In genomic region chr1:172425339-172425738, GRCh38 we compare ENCODE assay signal across 1 cellular context.
TF ChIP-seq lines count a peak whose summit lies in the region.

No MANE protein-coding gene starts in this region.

TF ChIP-seq in K562, 482 proteins besides CTCF, POLR2A, EP300 and RAD21 (continued from another document and continues in another):
- TF ChIP-seq EHMT2 (IDR thresholded peaks at IDR 0.05) (peak; percentile 83), ZNF263 (CRISPR knock-in tag; IDR thresholded peaks at IDR 0.05; ENCODE audit: borderline replicate concordance) (no peak), GATA2 (CRISPR knock-in tag; IDR thresholded peaks at IDR 0.05) (peak; percentile 78), POLR2H (tag; IDR thresholded peaks at IDR 0.05; ENCODE audit: low read depth) (no peak), DLX4 (CRISPR knock-in tag; IDR thresholded peaks at IDR 0.05) (no peak), DIDO1 (tag; IDR thresholded peaks at IDR 0.05; ENCODE audit: low read depth) (no peak), ATF1 (CRISPR knock-in tag; IDR thresholded peaks at IDR 0.05) (no peak), ATF1 (tag; IDR thresholded peaks at IDR 0.05) (no peak), HDAC1 (IDR thresholded peaks at IDR 0.05) (peak in 1 of 2 experiments; percentile 41; a peak in 1 of 4 replicates), RFX1 (IDR thresholded peaks at IDR 0.05) (no peak), ZNF717 (CRISPR knock-in tag; IDR thresholded peaks at IDR 0.05) (no peak), ZNF316 (IDR thresholded peaks at IDR 0.05) (no peak), XRCC4 (IDR thresholded peaks at IDR 0.05; ENCODE audit: extremely low read depth, insufficient read depth, insufficient read length) (no peak), BDP1 (IDR thresholded peaks at IDR 0.05; ENCODE audit: insufficient read depth, insufficient read length) (no peak), ZNF77 (CRISPR knock-in tag; IDR thresholded peaks at IDR 0.05) (no peak), MED1 (CRISPR knock-in tag; IDR thresholded peaks at IDR 0.05; ENCODE audit: borderline replicate concordance) (no peak), ELF1 (tag; IDR thresholded peaks at IDR 0.05) (no peak), SLC30A9 (CRISPR knock-in tag; IDR thresholded peaks at IDR 0.05) (no peak), FOXA3 (CRISPR knock-in tag; conservative IDR thresholded peaks at IDR 0.05 in 1 of 2, IDR thresholded peaks at IDR 0.05 in 1 of 2) (no peak), NEUROD1 (IDR thresholded peaks at IDR 0.05; ENCODE audit: borderline replicate concordance, low read depth, low read length, partially characterized antibody) (no peak), ADNP (tag; IDR thresholded peaks at IDR 0.05) (no peak), KDM4B (IDR thresholded peaks at IDR 0.05; ENCODE audit: borderline replicate concordance in 2 of 2, low read depth in 1 of 2) (no peak), ETS1 (conservative IDR thresholded peaks at IDR 0.05; ENCODE audit: control insufficient read depth, low read depth, low read length) (no peak), RNF2 (IDR thresholded peaks at IDR 0.05) (no peak), E2F6 (IDR thresholded peaks at IDR 0.05; ENCODE audit: borderline replicate concordance in 1 of 2, extremely low read depth in 1 of 2, insufficient read depth in 1 of 2, insufficient read length in 1 of 2, low read depth in 1 of 2, low read length in 1 of 2, poor library complexity in 1 of 2, severe bottlenecking in 1 of 2) (no peak), SPI1 (IDR thresholded peaks at IDR 0.05; ENCODE audit: borderline replicate concordance, low read depth, low read length) (no peak), NR3C1 (CRISPR knock-in tag; IDR thresholded peaks at IDR 0.05) (no peak), NR2C2 (CRISPR knock-in tag; IDR thresholded peaks at IDR 0.05) (no peak), NR2C2 (tag; IDR thresholded peaks at IDR 0.05) (no peak), ZNF57 (CRISPR knock-in tag; IDR thresholded peaks at IDR 0.05) (no peak), DPF2 (IDR thresholded peaks at IDR 0.05) (peak; percentile 84), CCAR2 (IDR thresholded peaks at IDR 0.05; ENCODE audit: low read depth, low read length) (no peak), BCOR (IDR thresholded peaks at IDR 0.05) (no peak), GTF2F1 (IDR thresholded peaks at IDR 0.05; ENCODE audit: low read depth, low read length) (no peak), MEF2D (tag; conservative IDR thresholded peaks at IDR 0.05; ENCODE audit: low read depth) (no peak), ZNF354B (CRISPR knock-in tag; IDR thresholded peaks at IDR 0.05) (no peak), NR0B1 (IDR thresholded peaks at IDR 0.05; ENCODE audit: partially characterized antibody) (no peak), YY1 (IDR thresholded peaks at IDR 0.05; ENCODE audit: borderline replicate concordance in 1 of 3, control insufficient read depth in 1 of 3, extremely low read depth in 1 of 3, insufficient read depth in 3 of 3, insufficient read length in 1 of 3, insufficient replicate concordance in 2 of 3, low read depth in 1 of 3, low read length in 2 of 3) (no peak), ZHX1 (conservative IDR thresholded peaks at IDR 0.05; ENCODE audit: low read length) (no peak), NFIC (IDR thresholded peaks at IDR 0.05) (peak; percentile 46), TAF7 (tag; IDR thresholded peaks at IDR 0.05) (no peak), ZNF75A (CRISPR knock-in tag; IDR thresholded peaks at IDR 0.05) (no peak), SMARCA4 (IDR thresholded peaks at IDR 0.05) (peak; percentile 59; the same call in 1 of the 2 replicates), TSHZ1 (CRISPR knock-in tag; IDR thresholded peaks at IDR 0.05) (no peak), EGR1 (conservative IDR thresholded peaks at IDR 0.05) (no peak), CREB1 (IDR thresholded peaks at IDR 0.05) (no peak; the same call in 1 of the 2 replicates), CREB1 (CRISPR knock-in tag; IDR thresholded peaks at IDR 0.05) (no peak), NCOR1 (IDR thresholded peaks at IDR 0.05) (peak; percentile 82), ZNF253 (CRISPR knock-in tag; conservative IDR thresholded peaks at IDR 0.05) (no peak), ZFX (CRISPR knock-in tag; IDR thresholded peaks at IDR 0.05) (no peak), TAF9B (IDR thresholded peaks at IDR 0.05; ENCODE audit: partially characterized antibody) (peak; percentile 57), RBM34 (IDR thresholded peaks at IDR 0.05; ENCODE audit: borderline replicate concordance, insufficient read depth, low read length) (no peak)
- TF ChIP-seq, protein P1, sequence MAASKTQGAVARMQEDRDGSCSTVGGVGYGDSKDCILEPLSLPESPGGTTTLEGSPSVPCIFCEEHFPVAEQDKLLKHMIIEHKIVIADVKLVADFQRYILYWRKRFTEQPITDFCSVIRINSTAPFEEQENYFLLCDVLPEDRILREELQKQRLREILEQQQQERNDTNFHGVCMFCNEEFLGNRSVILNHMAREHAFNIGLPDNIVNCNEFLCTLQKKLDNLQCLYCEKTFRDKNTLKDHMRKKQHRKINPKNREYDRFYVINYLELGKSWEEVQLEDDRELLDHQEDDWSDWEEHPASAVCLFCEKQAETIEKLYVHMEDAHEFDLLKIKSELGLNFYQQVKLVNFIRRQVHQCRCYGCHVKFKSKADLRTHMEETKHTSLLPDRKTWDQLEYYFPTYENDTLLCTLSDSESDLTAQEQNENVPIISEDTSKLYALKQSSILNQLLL (CRISPR knock-in tag; IDR thresholded peaks at IDR 0.05; ENCODE audit: borderline replicate concordance): no peak
- TF ChIP-seq, protein P2, sequence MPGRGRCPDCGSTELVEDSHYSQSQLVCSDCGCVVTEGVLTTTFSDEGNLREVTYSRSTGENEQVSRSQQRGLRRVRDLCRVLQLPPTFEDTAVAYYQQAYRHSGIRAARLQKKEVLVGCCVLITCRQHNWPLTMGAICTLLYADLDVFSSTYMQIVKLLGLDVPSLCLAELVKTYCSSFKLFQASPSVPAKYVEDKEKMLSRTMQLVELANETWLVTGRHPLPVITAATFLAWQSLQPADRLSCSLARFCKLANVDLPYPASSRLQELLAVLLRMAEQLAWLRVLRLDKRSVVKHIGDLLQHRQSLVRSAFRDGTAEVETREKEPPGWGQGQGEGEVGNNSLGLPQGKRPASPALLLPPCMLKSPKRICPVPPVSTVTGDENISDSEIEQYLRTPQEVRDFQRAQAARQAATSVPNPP (IDR thresholded peaks at IDR 0.05; ENCODE audit: borderline replicate concordance, insufficient read depth, insufficient read length): no peak
- TF ChIP-seq, protein P3, sequence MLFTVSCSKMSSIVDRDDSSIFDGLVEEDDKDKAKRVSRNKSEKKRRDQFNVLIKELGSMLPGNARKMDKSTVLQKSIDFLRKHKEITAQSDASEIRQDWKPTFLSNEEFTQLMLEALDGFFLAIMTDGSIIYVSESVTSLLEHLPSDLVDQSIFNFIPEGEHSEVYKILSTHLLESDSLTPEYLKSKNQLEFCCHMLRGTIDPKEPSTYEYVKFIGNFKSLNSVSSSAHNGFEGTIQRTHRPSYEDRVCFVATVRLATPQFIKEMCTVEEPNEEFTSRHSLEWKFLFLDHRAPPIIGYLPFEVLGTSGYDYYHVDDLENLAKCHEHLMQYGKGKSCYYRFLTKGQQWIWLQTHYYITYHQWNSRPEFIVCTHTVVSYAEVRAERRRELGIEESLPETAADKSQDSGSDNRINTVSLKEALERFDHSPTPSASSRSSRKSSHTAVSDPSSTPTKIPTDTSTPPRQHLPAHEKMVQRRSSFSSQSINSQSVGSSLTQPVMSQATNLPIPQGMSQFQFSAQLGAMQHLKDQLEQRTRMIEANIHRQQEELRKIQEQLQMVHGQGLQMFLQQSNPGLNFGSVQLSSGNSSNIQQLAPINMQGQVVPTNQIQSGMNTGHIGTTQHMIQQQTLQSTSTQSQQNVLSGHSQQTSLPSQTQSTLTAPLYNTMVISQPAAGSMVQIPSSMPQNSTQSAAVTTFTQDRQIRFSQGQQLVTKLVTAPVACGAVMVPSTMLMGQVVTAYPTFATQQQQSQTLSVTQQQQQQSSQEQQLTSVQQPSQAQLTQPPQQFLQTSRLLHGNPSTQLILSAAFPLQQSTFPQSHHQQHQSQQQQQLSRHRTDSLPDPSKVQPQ (CRISPR knock-in tag; IDR thresholded peaks at IDR 0.05; ENCODE audit: borderline replicate concordance): no peak
